30 cellular contexts compared by ENCODE assay signal in genomic region chr2:20400787-20401494, GRCh38. TPM values are rescaled to one million over a fixed set of nuclear protein-coding genes. Genes with fewer than 3 reads are reported as not detected.
DNase-seq lines count a peak whose midpoint lies in the region; ATAC-seq and TF ChIP-seq lines count a peak whose summit lies in the region.
"Had no signal": no experiment of that assay in that cellular context is flagged by ENCODE, and none has a peak within 500 bp of the region (broad histone marks: within the 10 kb centered on the region; RNA-seq: fewer than 3 reads in every experiment).

No MANE protein-coding gene starts in this region.

- TF ChIP-seq CTCF in IMR-90 (conservative IDR thresholded peaks at IDR 0.05; ENCODE audit: low read depth, low read length) (no peak), esophagus squamous epithelium (IDR thresholded peaks at IDR 0.05) (no peak), retinal pigment epithelial cell (conservative IDR thresholded peaks at IDR 0.05; ENCODE audit: low read depth, low read length) (no peak)

- H3K18ac ChIP-seq in IMR-90 (ENCODE audit: low read depth, low read length) (no peak overlapping the region), mesendoderm (ENCODE audit: low read length) (no peak overlapping the region)

- no peak overlapping the region for H3K4me2 ChIP-seq in IMR-90 (ENCODE audit: low read depth, low read length)
- no peak overlapping the region for H3K4me2 ChIP-seq in mesendoderm (ENCODE audit: low read length)
- H3K4me2 ChIP-seq: BLaER1 treated with 17β-estradiol and CSF1 and Interleukin-3, amounts not matched to agents 10 nM and 100 nM; smooth muscle cell had no signal

- H2AK5ac ChIP-seq in IMR-90 (ENCODE audit: low read depth, low read length) (no peak overlapping the region), mesendoderm (ENCODE audit: low read length) (no peak overlapping the region)

- POLR2A ChIA-PET in IMR-90 (lab: Charles Lee; ENCODE audit: unreplicated experiment), result interaction anchor here (0.6 kb wide), 1 partner anchor 41 kb away, joined by 14 read pairs; no protein-coding TSS in a partner anchor

- no peak overlapping the region for H4K91ac ChIP-seq in IMR-90 (ENCODE audit: insufficient read depth, low read depth, low read length)

- dilution Hi-C loops in IMR-90 (cut with HindIII; ENCODE audit: low sequenced_read_pairs, unreplicated experiment), result no loop called here

- DNase-seq in IMR-90 (peak; percentile 32), adipocyte (ENCODE audit: low read depth) (no peak), esophagus squamous epithelium (lab: John Stamatoyannopoulos, UW) (no peak), retinal pigment epithelial cell (ENCODE audit: low read depth) (peak; percentile 87), HPDE6-E6E7 (ENCODE audit: extremely low spot score) (no peak), mesendoderm (no peak)
- DNase-seq: activated naive CD4-positive, alpha-beta T cell; activated T-cell treated with anti-CD3 and anti-CD28 coated beads, Interleukin-2, amount 50 U/mL, for 24 hours; effector CD4-positive, alpha-beta T cell; hypothalamus; KBM-7; left ventricle myocardium inferior; midbrain; naive thymus-derived CD8-positive, alpha-beta T cell; NCI-H1417 treated with DMSO at 0.1 percent for 48 hours; NCI-H2081; NCI-H226; nucleus accumbens; stimulated activated CD4-positive, alpha-beta T cell treated with anti-CD3 and anti-CD28 coated beads, Interleukin-1b, Interleukin-23, amount 100 ng/mL, for 48 hours; stimulated activated CD8-positive, alpha-beta memory T cell treated with anti-CD3 and anti-CD28 coated beads, Interleukin-4, amount 100 ng/mL, for 48 hours; stimulated activated naive CD8-positive, alpha-beta T cell treated with anti-CD3 and anti-CD28 coated beads, Interleukin-15, amount 100 ng/mL, for 72 hours; T-helper 17 cell; trophoblast cell had no signal

- H3K79me2 ChIP-seq in mesendoderm (ENCODE audit: control insufficient read depth, insufficient read depth, low read length), result no peaks in the 10 kb centered on the region

- peaks cover 6% of the 10 kb centered on the region; the same call in 1 of the 2 replicates for H3K9me1 ChIP-seq in IMR-90 (ENCODE audit: insufficient read depth, low read length)

- H3K9ac ChIP-seq in IMR-90 (ENCODE audit: low read depth, low read length) (no peak overlapping the region), adipocyte (ENCODE audit: low read length) (peak overlapping the region; percentile 30), mesendoderm (ENCODE audit: low read length) (no peak overlapping the region)
- H3K9ac ChIP-seq: BLaER1 treated with 17β-estradiol and CSF1 and Interleukin-3, amounts not matched to agents 10 nM and 100 nM had no signal

- H2BK20ac ChIP-seq in IMR-90 (ENCODE audit: low read depth, low read length), result no peak overlapping the region

- in situ Hi-C loops in IMR-90 (cut with MboI; ENCODE audit: low sequenced_read_pairs), result no loop called here

- no peak overlapping the region for H2AK9ac ChIP-seq in IMR-90 (replicated peaks; ENCODE audit: low read depth, low read length, poor library complexity)

- ATAC-seq in IMR-90 (ENCODE audit: low read depth) (no peak), HG02798 (IDR thresholded peaks at IDR 0.05; ENCODE audit: poor library complexity, unreplicated experiment) (no peak), HG03159 (IDR thresholded peaks at IDR 0.05; ENCODE audit: unreplicated experiment) (no peak)
- ATAC-seq: naive thymus-derived CD8-positive, alpha-beta T cell; SK-N-SH treated with all-trans-retinoic acid at 6 μM for 48 hours; stimulated activated naive CD8-positive, alpha-beta T cell treated with anti-CD3 and anti-CD28 coated beads, Interleukin-15, amount 100 ng/mL, for 72 hours; T-helper 17 cell had no signal

- CTCF ChIA-PET in IMR-90 (lab: Yijun Ruan, JAX), result interaction anchor here (1.3 kb wide), 1 partner anchor 10 kb away, joined by 3 read pairs; no protein-coding TSS in a partner anchor

- no peak overlapping the region for H2BK120ac ChIP-seq in IMR-90 (ENCODE audit: low read depth, low read length)
- no peak overlapping the region for H2BK120ac ChIP-seq in mesendoderm (ENCODE audit: low read depth, low read length)

- no peak overlapping the region for H2AFZ ChIP-seq in IMR-90 (replicated peaks; ENCODE audit: low read length, poor library complexity)

- no peak overlapping the region for H4K8ac ChIP-seq in IMR-90 (ENCODE audit: low read depth in 2 of 2, low read length in 2 of 2)
- no peak overlapping the region for H4K8ac ChIP-seq in mesendoderm (ENCODE audit: low read depth, low read length)

- H3K56ac ChIP-seq in IMR-90 (ENCODE audit: extremely low read depth, insufficient read depth, low read length) (no peak overlapping the region), mesendoderm (ENCODE audit: low read length) (no peak overlapping the region)

- TF ChIP-seq POLR2A in IMR-90 (IDR thresholded peaks at IDR 0.05; ENCODE audit: low read depth, low read length) (no peak), esophagus squamous epithelium (IDR thresholded peaks at IDR 0.05) (no peak)

- no CpG with 5 or more reads among the region's 3 CpGs for WGBS in IMR-90 (ENCODE audit: extremely low coverage in 2 of 2, insufficient read length in 1 of 2), 2 experiments
- WGBS in esophagus squamous epithelium, 2 donors, result 31 to 50% methylated on average over 3 of the region's 3 CpGs
- no CpG with 5 or more reads among the region's 3 CpGs for WGBS in mesendoderm (ENCODE audit: extremely low coverage, insufficient coverage, low lambda C conversion rate)

- H3K36me3 ChIP-seq in IMR-90 (ENCODE audit: control insufficient read depth, insufficient read depth, low read length) (no peaks in the 10 kb centered on the region), adipocyte (ENCODE audit: control insufficient read depth, insufficient read depth, low read length, severe bottlenecking) (no peaks in the 10 kb centered on the region), esophagus squamous epithelium (no peaks in the 10 kb centered on the region), mesendoderm (ENCODE audit: control insufficient read depth, insufficient read depth, low read length) (no peaks in the 10 kb centered on the region)
- H3K36me3 ChIP-seq: adrenal gland; BLaER1 treated with 17β-estradiol and CSF1 and Interleukin-3, amounts not matched to agents 10 nM and 100 nM; HAP-1; left ventricle myocardium inferior had no signal

- peaks cover 4% of the 10 kb centered on the region for H3K4me1 ChIP-seq in IMR-90 (ENCODE audit: control insufficient read depth, insufficient read depth, low read length)
- peaks cover 31% of the 10 kb centered on the region for H3K4me1 ChIP-seq in adipocyte (ENCODE audit: control insufficient read depth, insufficient read depth, low read length)
- peaks cover 9 to 49% (median 12%) of the 10 kb centered on the region in 3 donors for H3K4me1 ChIP-seq in esophagus squamous epithelium
- no peaks in the 10 kb centered on the region for H3K4me1 ChIP-seq in mesendoderm (ENCODE audit: control insufficient read depth, low read depth, low read length)
- H3K4me1 ChIP-seq: adrenal gland; BLaER1 treated with 17β-estradiol and CSF1 and Interleukin-3, amounts not matched to agents 10 nM and 100 nM; HAP-1; left ventricle myocardium inferior had no signal

- H3K23ac ChIP-seq in IMR-90 (ENCODE audit: low read depth, low read length) (no peak overlapping the region), mesendoderm (ENCODE audit: low read length) (no peak overlapping the region)

- H3K27ac ChIP-seq in IMR-90 (ENCODE audit: insufficient read depth, low read length) (no peak overlapping the region), esophagus squamous epithelium (peak overlapping the region; percentile 24 to 70 (median 66)), mesendoderm (ENCODE audit: low read depth, low read length) (no peak overlapping the region)
- H3K27ac ChIP-seq: adrenal gland; BLaER1 treated with 17β-estradiol and CSF1 and Interleukin-3, amounts not matched to agents 10 nM and 100 nM; left ventricle myocardium inferior had no signal

- intact Hi-C loops in IMR-90 (cut with micrococcal nuclease) (no loop called here), esophagus squamous epithelium (cut with DNase I) (no loop called here)

- H4K20me1 ChIP-seq in IMR-90 (ENCODE audit: insufficient read depth, low read length), result no peaks in the 10 kb centered on the region
- H4K20me1 ChIP-seq: BLaER1 treated with 17β-estradiol and CSF1 and Interleukin-3, amounts not matched to agents 10 nM and 100 nM had no signal

- H3K79me1 ChIP-seq in IMR-90 (ENCODE audit: low read depth in 1 of 2, low read length in 2 of 2) (no peaks in the 10 kb centered on the region), mesendoderm (ENCODE audit: low read length) (no peaks in the 10 kb centered on the region)

- H3K4me3 ChIP-seq in IMR-90 (ENCODE audit: insufficient read depth, low read depth, low read length) (no peak overlapping the region), adipocyte (ENCODE audit: low read length) (no peak overlapping the region), esophagus squamous epithelium (no peak overlapping the region), retinal pigment epithelial cell (ENCODE audit: low read length) (no peak overlapping the region), mesendoderm (ENCODE audit: low read length) (no peak overlapping the region)
- H3K4me3 ChIP-seq: adrenal gland; BLaER1 treated with 17β-estradiol and CSF1 and Interleukin-3, amounts not matched to agents 10 nM and 100 nM; HAP-1; left ventricle myocardium inferior; smooth muscle cell had no signal

- H3K9me3 ChIP-seq in IMR-90 (ENCODE audit: control insufficient read depth, insufficient read depth, low read length) (no peaks in the 10 kb centered on the region), adipocyte (ENCODE audit: control insufficient read depth, low read length) (no peaks in the 10 kb centered on the region), esophagus squamous epithelium (no peaks in the 10 kb centered on the region)
- H3K9me3 ChIP-seq: adrenal gland; BLaER1 treated with 17β-estradiol and CSF1 and Interleukin-3, amounts not matched to agents 10 nM and 100 nM; HAP-1; left ventricle myocardium inferior had no signal

- H4K5ac ChIP-seq in IMR-90 (ENCODE audit: low read depth, low read length) (no peak overlapping the region), mesendoderm (ENCODE audit: low read length) (no peak overlapping the region)

- H3K27me3 ChIP-seq in IMR-90 (ENCODE audit: control insufficient read depth, insufficient read depth, low read length), result peaks cover 2% of the 10 kb centered on the region
- H3K27me3 ChIP-seq in adipocyte (replicated peaks; ENCODE audit: control insufficient read depth, insufficient read depth, low read length), result no peaks in the 10 kb centered on the region
- no peaks in the 10 kb centered on the region for H3K27me3 ChIP-seq in esophagus squamous epithelium
- H3K27me3 ChIP-seq in mesendoderm (ENCODE audit: insufficient read depth, low read length, poor library complexity), result no peaks in the 10 kb centered on the region
- H3K27me3 ChIP-seq: adrenal gland; BLaER1 treated with 17β-estradiol and CSF1 and Interleukin-3, amounts not matched to agents 10 nM and 100 nM had no signal

- TF ChIP-seq RAD21 in IMR-90 (IDR thresholded peaks at IDR 0.05; ENCODE audit: low read length), result no peak

- no peak overlapping the region for H3K14ac ChIP-seq in IMR-90 (replicated peaks; ENCODE audit: low read depth, low read length)

- BruUV-seq in IMR-90 (replicated peaks; lab: Mats Ljungman, UMichigan), result no TSS peak

- H2BK5ac ChIP-seq in IMR-90 (ENCODE audit: low read depth, low read length, poor library complexity, severe bottlenecking), result no peak overlapping the region
- no peak overlapping the region for H2BK5ac ChIP-seq in mesendoderm (ENCODE audit: low read length)

- no peak overlapping the region for H2BK15ac ChIP-seq in IMR-90 (ENCODE audit: low read depth, low read length)
- H2BK15ac ChIP-seq in mesendoderm (replicated peaks; ENCODE audit: low read depth), result no peak overlapping the region

- H3K4ac ChIP-seq in IMR-90 (ENCODE audit: low read depth, low read length) (no peak overlapping the region), mesendoderm (ENCODE audit: low read depth, low read length) (no peak overlapping the region)

RNA-seq across cellular contexts. Expression of gene RHOB, which starts 45.9 kb away (rescaled TPM):
- 112 and 151 TPM in 2 replicates for total RNA-seq in IMR-90 (2012; rRNA removed)
- 149 and 201 TPM in 2 replicates for polyA plus RNA-seq in IMR-90 (2012; rRNA removed)
- 238 and 364 TPM in 2 replicates for polyA plus RNA-seq in IMR-90 (2012; cell fraction: cytosol; rRNA removed)
- 195 and 365 TPM in 2 replicates for polyA plus RNA-seq in IMR-90 (2012; cell fraction: nucleus; rRNA removed; ENCODE audit: low replicate concordance)
- total RNA-seq in esophagus squamous epithelium, result 100 to 1,000 TPM in 3 of 4 donors, 10 to 100 TPM in 1; 61.7 to 245 (median 144) TPM
- polyA plus RNA-seq in mesendoderm (2013, experiment 1 of 2), result 109 TPM
- 109 TPM for polyA plus RNA-seq in mesendoderm (2013, experiment 2 of 2)

RNA-seq across cellular contexts. Expression of gene PUM2, which starts 50.3 kb away (rescaled TPM):
- total RNA-seq in IMR-90 (2012; rRNA removed) (35.6 and 38.4 TPM in 2 replicates), esophagus squamous epithelium (10 to 100 TPM; 29.3 to 81.4 (median 48.2) TPM)
- 16.4 and 18.8 TPM in 2 replicates for polyA plus RNA-seq in IMR-90 (2012; rRNA removed)
- polyA plus RNA-seq in IMR-90 (2012; cell fraction: cytosol; rRNA removed), result 4.5 and 6.3 TPM in 2 replicates
- polyA plus RNA-seq in IMR-90 (2012; cell fraction: nucleus; rRNA removed; ENCODE audit: low replicate concordance), result 8.0 and 28.7 TPM in 2 replicates
- 41.5 TPM for polyA plus RNA-seq in mesendoderm (2013, experiment 1 of 2)
- polyA plus RNA-seq in mesendoderm (2013, experiment 2 of 2), result 40.2 TPM

Comparison
In these comparisons a context has a peak if more than half of its experiments do, and no peak if none do; other contexts are left out.
1. DNase-seq: peak in IMR-90 (single experiment) and retinal pigment epithelial cell (single experiment); none in adipocyte (single experiment), esophagus squamous epithelium (single experiment), HPDE6-E6E7 (single experiment) and mesendoderm (single experiment).
2. H3K27ac ChIP-seq: peak in esophagus squamous epithelium (4 of 4); none in IMR-90 (single experiment) and mesendoderm (single experiment).